Comparison of ENCODE assay signal across 21 cellular contexts in the genomic region with DNA sequence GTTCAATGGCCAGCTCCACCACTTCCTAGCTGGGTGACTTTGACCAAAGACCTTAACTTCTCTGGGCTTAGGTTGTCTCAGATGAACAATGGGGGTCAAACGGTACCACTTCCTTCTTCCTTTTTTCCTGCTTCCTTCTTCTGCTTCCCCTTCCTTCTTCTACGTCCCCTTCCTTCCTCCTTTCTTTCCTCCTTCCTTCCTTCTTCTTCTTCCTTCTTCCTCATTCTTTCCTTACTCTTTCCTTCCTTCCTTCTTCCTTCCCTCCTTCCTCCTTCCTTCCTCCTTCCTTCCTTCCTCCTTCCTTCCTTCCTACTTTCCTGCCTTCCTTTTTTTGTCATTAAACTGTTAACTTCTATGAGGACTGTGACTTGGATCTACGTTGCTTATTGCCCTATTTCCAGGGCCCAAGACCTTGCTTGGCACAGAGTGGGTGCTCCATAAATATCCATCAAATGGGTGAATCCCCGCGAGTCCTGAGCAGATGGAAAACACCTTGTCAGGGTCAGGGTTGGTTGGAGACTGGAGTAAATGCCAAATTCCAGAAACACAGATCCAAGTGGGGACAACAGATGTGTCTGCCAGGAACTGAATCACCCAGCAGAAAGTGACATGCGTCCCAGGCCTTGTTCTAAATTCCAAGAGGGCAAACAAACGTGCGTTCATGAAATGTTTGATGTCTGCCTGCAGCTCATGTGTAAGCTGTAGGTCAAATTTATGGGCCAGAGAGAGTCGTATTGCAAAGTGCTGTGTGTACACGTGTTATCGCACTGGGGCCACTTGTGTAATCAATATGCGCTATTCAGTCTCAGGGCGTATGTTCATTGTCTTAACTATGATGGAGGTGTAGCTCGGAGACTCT.
DNase-seq lines count a peak whose midpoint lies in the region; ATAC-seq and TF ChIP-seq lines count a peak whose summit lies in the region.
"Had no signal": no experiment of that assay in that cellular context is flagged by ENCODE, and none has a peak within 500 bp of the region (broad histone marks: within the 10 kb centered on the region; RNA-seq: fewer than 3 reads in every experiment).

No MANE protein-coding gene starts in this region.

- intact Hi-C loops in colonic mucosa (cut with DNase I) (no loop called here), prostate gland (cut with DNase I) (no loop called here), OCI-LY7 (cut with micrococcal nuclease; ENCODE audit: unreplicated experiment) (no loop called here)

- H3K9me3 Mint-ChIP-seq in activated T-cell treated with anti-CD3 and anti-CD28 coated beads, Interleukin-2, amount 50 U/mL, for 72 hours, result no peaks in the 10 kb centered on the region

- WGBS in prostate gland, result 43% methylated on average over 14 of the region's 14 CpGs

- no peak overlapping the region for H3K27ac Mint-ChIP-seq in activated T-cell treated with anti-CD3 and anti-CD28 coated beads, Interleukin-2, amount 50 U/mL, for 72 hours

- no peaks in the 10 kb centered on the region for H3K27me3 ChIP-seq in colonic mucosa
- peaks cover 2% of the 10 kb centered on the region for H3K27me3 ChIP-seq in prostate gland (replicated peaks; ENCODE audit: insufficient read depth)
- no peaks in the 10 kb centered on the region for H3K27me3 ChIP-seq in brain microvascular endothelial cell (replicated peaks)

- H3K4me3 ChIP-seq in colonic mucosa (no peak overlapping the region), prostate gland (no peak overlapping the region), OCI-LY7 (ENCODE audit: low read depth, low read length, poor library complexity, severe bottlenecking) (no peak overlapping the region), brain microvascular endothelial cell (ENCODE audit: low read depth, low read length) (no peak overlapping the region)
- H3K4me3 ChIP-seq: suprapubic skin had no signal

- no peak for TF ChIP-seq POLR2A in prostate gland (IDR thresholded peaks at IDR 0.05)

- no peak overlapping the region for H3K9ac ChIP-seq in colonic mucosa (ENCODE audit: low read depth in 2 of 2, low read length in 2 of 2)

- no peak overlapping the region for H3K27ac ChIP-seq in colonic mucosa
- no peak overlapping the region for H3K27ac ChIP-seq in prostate gland
- no peak overlapping the region for H3K27ac ChIP-seq in OCI-LY7 (ENCODE audit: low read depth, low read length, poor library complexity, severe bottlenecking)
- no peak overlapping the region for H3K27ac ChIP-seq in brain microvascular endothelial cell
- H3K27ac ChIP-seq: neutrophil, suprapubic skin had no signal

- TF ChIP-seq CTCF in colonic mucosa (IDR thresholded peaks at IDR 0.05) (no peak), prostate gland (IDR thresholded peaks at IDR 0.05) (no peak), OCI-LY7 (conservative IDR thresholded peaks at IDR 0.05; ENCODE audit: low read length) (no peak), brain microvascular endothelial cell (IDR thresholded peaks at IDR 0.05; ENCODE audit: low read depth, low read length, missing control alignments) (no peak)

- H4K20me1 ChIP-seq in OCI-LY7 (ENCODE audit: insufficient read depth, low read length), result no peaks in the 10 kb centered on the region

- CTCF ChIA-PET in OCI-LY7 (lab: Charles Lee; ENCODE audit: unreplicated experiment), result no interaction called here

- POLR2A ChIA-PET in OCI-LY7 (lab: Charles Lee), result interaction anchor here (0.8 kb wide), 1 partner anchor 16 kb away, joined by 3 read pairs; no protein-coding TSS in a partner anchor

- BruUV-seq in OCI-LY7 (replicated peaks; lab: Mats Ljungman, UMichigan), result no TSS peak

- no peaks in the 10 kb centered on the region for H3K4me1 Mint-ChIP-seq in activated T-cell treated with anti-CD3 and anti-CD28 coated beads, Interleukin-2, amount 50 U/mL, for 72 hours (ENCODE audit: low read depth)

- no peaks in the 10 kb centered on the region for H3K9me2 ChIP-seq in OCI-LY7 (ENCODE audit: insufficient read depth, low read length)

- no peak overlapping the region for H3K4me3 Mint-ChIP-seq in activated T-cell treated with anti-CD3 and anti-CD28 coated beads, Interleukin-2, amount 50 U/mL, for 72 hours

- no peak overlapping the region for H2AFZ ChIP-seq in OCI-LY7 (ENCODE audit: low read length)

- H3K4me2 ChIP-seq in OCI-LY7 (ENCODE audit: low read length), result no peak overlapping the region

- H3K27me3 Mint-ChIP-seq in activated T-cell treated with anti-CD3 and anti-CD28 coated beads, Interleukin-2, amount 50 U/mL, for 72 hours (ENCODE audit: low read depth), result peaks cover 26% of the 10 kb centered on the region

- H3K4me1 ChIP-seq in colonic mucosa, result no peaks in the 10 kb centered on the region
- no peaks in the 10 kb centered on the region for H3K4me1 ChIP-seq in prostate gland (replicated peaks)
- H3K4me1 ChIP-seq in OCI-LY7 (ENCODE audit: insufficient read depth, low read length, poor library complexity, severe bottlenecking), result no peaks in the 10 kb centered on the region
- H3K4me1 ChIP-seq: suprapubic skin had no signal

- in situ Hi-C loops in brain microvascular endothelial cell (cut with HindIII; ENCODE audit: low pct_ligation_motif_present, low sequenced_read_pairs) (no loop called here), ACHN (cut with HindIII; ENCODE audit: low pct_ligation_motif_present, low pct_unique_long_range_greater_than_20kb, low sequenced_read_pairs) (no loop called here)

- H3K9me3 ChIP-seq in colonic mucosa, result no peaks in the 10 kb centered on the region
- no peaks in the 10 kb centered on the region for H3K9me3 ChIP-seq in prostate gland
- no peaks in the 10 kb centered on the region for H3K9me3 ChIP-seq in OCI-LY7 (ENCODE audit: low read length)
- H3K9me3 ChIP-seq: neutrophil, suprapubic skin had no signal

- H3K79me2 ChIP-seq in OCI-LY7 (ENCODE audit: insufficient read depth, low read depth, low read length), result no peaks in the 10 kb centered on the region

- H3K36me3 ChIP-seq in colonic mucosa, result no peaks in the 10 kb centered on the region
- H3K36me3 ChIP-seq in prostate gland, result no peaks in the 10 kb centered on the region
- H3K36me3 ChIP-seq in OCI-LY7 (ENCODE audit: insufficient read depth, low read length), result no peaks in the 10 kb centered on the region
- H3K36me3 ChIP-seq in brain microvascular endothelial cell (replicated peaks), result no peaks in the 10 kb centered on the region
- H3K36me3 ChIP-seq: neutrophil, suprapubic skin had no signal

- no peaks in the 10 kb centered on the region for H3K36me3 Mint-ChIP-seq in activated T-cell treated with anti-CD3 and anti-CD28 coated beads, Interleukin-2, amount 50 U/mL, for 72 hours (ENCODE audit: insufficient read depth in 2 of 2)

- no peak for ATAC-seq in activated T-cell treated with anti-CD3 and anti-CD28 coated beads, Interleukin-2, amount 50 U/mL, for 72 hours (replicated peaks in 1 of 2)

- DNase-seq in DMS79 treated with DMSO at 0.1 percent for 48 hours (lab: John Stamatoyannopoulos, UW) (peak; percentile 54), NCI-H1694 (lab: John Stamatoyannopoulos, UW) (peak; percentile 74), colonic mucosa (peak; percentile 37), prostate gland (ENCODE audit: low spot score) (peak; percentile 20), OCI-LY7 (ENCODE audit: low spot score) (no peak), brain microvascular endothelial cell (no peak), ACHN (no peak)
- no peak for DNase-seq in activated T-cell treated with anti-CD3 and anti-CD28 coated beads, Interleukin-2, amount 50 U/mL, for 72 hours
- DNase-seq: activated CD8-positive, alpha-beta memory T cell treated with anti-CD3 and anti-CD28 coated beads, Interleukin-2, amount 50 U/mL, for 4 hours; activated gamma-delta T cell; AML-193; effector memory CD4-positive, alpha-beta T cell; GF-D8; head of caudate nucleus; IMR-90; MV-4-11; NCI-H226; stimulated activated CD4-positive, alpha-beta T cell treated with anti-CD3 and anti-CD28 coated beads, Interleukin-4, amount 100 ng/mL, for 4 hours; stimulated activated CD8-positive, alpha-beta memory T cell treated with anti-CD3 and anti-CD28 coated beads, Interleukin-4, amount 100 ng/mL, for 48 hours had no signal

Comparison
In these comparisons a context has a peak if more than half of its experiments do, and no peak if none do; other contexts are left out.
1. DNase-seq: peak in DMS79 treated with DMSO at 0.1 percent for 48 hours (single experiment), NCI-H1694 (single experiment), colonic mucosa (single experiment) and prostate gland (single experiment); none in activated T-cell treated with anti-CD3 and anti-CD28 coated beads, Interleukin-2, amount 50 U/mL, for 72 hours (0 of 2), OCI-LY7 (single experiment), brain microvascular endothelial cell (single experiment) and ACHN (single experiment).